8 cellular contexts compared by ENCODE assay signal in genomic region chr18:21722687-21723086, GRCh38.
"Had no signal": no experiment of that assay in that cellular context is flagged by ENCODE, and none has a peak within 500 bp of the region (broad histone marks: within the 10 kb centered on the region; RNA-seq: fewer than 3 reads in every experiment).

No MANE protein-coding gene starts in this region.

- ATAC-seq: GM23338, HepG2 had no signal

- DNase-seq: H9, HCEC 1CT, KG1 had no signal

- H3K27ac ChIP-seq: HL-60 had no signal

- H3K4me3 ChIP-seq: GM23338 had no signal

- FAIRE-seq: H1, H54, HepG2 had no signal
